ENCODE assay signal across 11 cellular contexts in genomic region chr9:109910616-109911568, GRCh38.
DNase-seq lines count a peak whose midpoint lies in the region; ATAC-seq and TF ChIP-seq lines count a peak whose summit lies in the region.
"Had no signal": no experiment of that assay in that cellular context is flagged by ENCODE, and none has a peak within 500 bp of the region (broad histone marks: within the 10 kb centered on the region; RNA-seq: fewer than 3 reads in every experiment).

No MANE protein-coding gene starts in this region.

- H3K9me3 ChIP-seq in OCI-LY7 (ENCODE audit: low read length): no peaks in the 10 kb centered on the region
- no peaks in the 10 kb centered on the region for H3K9me3 ChIP-seq in mucosa of rectum (ENCODE audit: control insufficient read depth in 2 of 2, low read length in 2 of 2)
- H3K9me3 ChIP-seq: Caco-2, neutrophil had no signal

- CTCF ChIA-PET in OCI-LY7 (lab: Charles Lee; ENCODE audit: unreplicated experiment): interaction anchor here (0.5 to 0.8 kb wide), 4 partner anchors 8 to 233 kb away, joined by 3 to 5 read pairs (median 3); no protein-coding TSS in a partner anchor

- BruUV-seq in OCI-LY7 (replicated peaks; lab: Mats Ljungman, UMichigan): no TSS peak

- intact Hi-C loops in OCI-LY7 (cut with micrococcal nuclease; ENCODE audit: unreplicated experiment): no loop called here

- no peak overlapping the region for H3K4me3 Mint-ChIP-seq in activated T-helper 17 cell treated with anti-CD3 and anti-CD28 coated beads, Interleukin-2, amount 50 U/mL, for 72 hours

- H3K36me3 ChIP-seq in OCI-LY7 (ENCODE audit: insufficient read depth, low read length): no peaks in the 10 kb centered on the region
- no peaks in the 10 kb centered on the region for H3K36me3 ChIP-seq in mucosa of rectum (ENCODE audit: control insufficient read depth in 2 of 2, insufficient read depth in 2 of 2, low read length in 2 of 2)
- H3K36me3 ChIP-seq: neutrophil had no signal

- H3K27me3 ChIP-seq in mucosa of rectum (ENCODE audit: control insufficient read depth in 2 of 2, insufficient read depth in 2 of 2, low read length in 2 of 2): no peaks in the 10 kb centered on the region

- DNase-seq in AG20443 (ENCODE audit: low spot score) (peak; percentile 53), OCI-LY7 (ENCODE audit: low spot score) (no peak), epithelial cell of prostate (ENCODE audit: low read depth, low spot score) (no peak), NCI-H524 (lab: John Stamatoyannopoulos, UW) (no peak)
- DNase-seq: Caco-2, NCI-H1048 had no signal

- H2AFZ ChIP-seq in OCI-LY7 (ENCODE audit: low read length): peak overlapping the region; percentile 65; the same call in 1 of the 2 replicates

- H3K4me3 ChIP-seq in OCI-LY7 (ENCODE audit: low read depth, low read length, poor library complexity, severe bottlenecking) (no peak overlapping the region), mucosa of rectum (ENCODE audit: low read length in 2 of 2) (no peak overlapping the region)

- H3K4me1 Mint-ChIP-seq in activated T-helper 17 cell treated with anti-CD3 and anti-CD28 coated beads, Interleukin-2, amount 50 U/mL, for 72 hours: peaks cover 5% of the 10 kb centered on the region

- no peaks in the 10 kb centered on the region for H3K79me2 ChIP-seq in OCI-LY7 (ENCODE audit: insufficient read depth, low read depth, low read length)

- H3K27ac Mint-ChIP-seq in activated T-helper 17 cell treated with anti-CD3 and anti-CD28 coated beads, Interleukin-2, amount 50 U/mL, for 72 hours: no peak overlapping the region

- ATAC-seq in GM18870 (IDR thresholded peaks at IDR 0.05; ENCODE audit: unreplicated experiment) (no peak), GM19023 (IDR thresholded peaks at IDR 0.05; ENCODE audit: unreplicated experiment) (no peak)
- ATAC-seq in activated T-helper 17 cell treated with anti-CD3 and anti-CD28 coated beads, Interleukin-2, amount 50 U/mL, for 72 hours (replicated peaks): no peak

- no peaks in the 10 kb centered on the region for H4K20me1 ChIP-seq in OCI-LY7 (ENCODE audit: insufficient read depth, low read length)

- H3K36me3 Mint-ChIP-seq in activated T-helper 17 cell treated with anti-CD3 and anti-CD28 coated beads, Interleukin-2, amount 50 U/mL, for 72 hours (ENCODE audit: low read depth): no peaks in the 10 kb centered on the region

- POLR2A ChIA-PET in OCI-LY7 (lab: Charles Lee): interaction anchor here (0.6 to 19.3 kb wide), 11 partner anchors 7 to 240 kb away, joined by 3 to 358 read pairs (median 13); no protein-coding TSS in a partner anchor

- H3K4me2 ChIP-seq in OCI-LY7 (ENCODE audit: low read length): peak overlapping the region; percentile 71

- H3K4me1 ChIP-seq in OCI-LY7 (ENCODE audit: insufficient read depth, low read length, poor library complexity, severe bottlenecking): peaks cover 100% of the 10 kb centered on the region
- peaks cover 34 to 42% of the 10 kb centered on the region in 2 donors for H3K4me1 ChIP-seq in mucosa of rectum (ENCODE audit: control insufficient read depth in 2 of 2, insufficient read depth in 2 of 2, low read length in 2 of 2)
- H3K4me1 ChIP-seq: Caco-2 had no signal

- H3K9me2 ChIP-seq in OCI-LY7 (ENCODE audit: insufficient read depth, low read length): no peaks in the 10 kb centered on the region

- peaks cover 4% of the 10 kb centered on the region for H3K27me3 Mint-ChIP-seq in activated T-helper 17 cell treated with anti-CD3 and anti-CD28 coated beads, Interleukin-2, amount 50 U/mL, for 72 hours

- H3K9me3 Mint-ChIP-seq in activated T-helper 17 cell treated with anti-CD3 and anti-CD28 coated beads, Interleukin-2, amount 50 U/mL, for 72 hours: no peaks in the 10 kb centered on the region

- TF ChIP-seq CTCF in OCI-LY7 (conservative IDR thresholded peaks at IDR 0.05; ENCODE audit: low read length): no peak

- H3K27ac ChIP-seq in OCI-LY7 (ENCODE audit: low read depth, low read length, poor library complexity, severe bottlenecking) (peak overlapping the region; percentile 98), epithelial cell of prostate (peak overlapping the region; percentile 75), mucosa of rectum (ENCODE audit: low read depth in 2 of 2, low read length in 2 of 2) (peak overlapping the region; percentile 72 to 73)
- H3K27ac ChIP-seq: neutrophil had no signal

- H3K9ac ChIP-seq in mucosa of rectum (ENCODE audit: low read depth in 1 of 2, low read length in 2 of 2): no peak overlapping the region
